28 cellular contexts compared by ENCODE assay signal in genomic region chr20:32911355-32911754, GRCh38. TPM values are rescaled to one million over a fixed set of nuclear protein-coding genes. Genes with fewer than 3 reads are reported as not detected.
"Had no signal": no experiment of that assay in that cellular context is flagged by ENCODE, and none has a peak within 500 bp of the region (broad histone marks: within the 10 kb centered on the region; RNA-seq: fewer than 3 reads in every experiment).

No MANE protein-coding gene starts in this region.

- H3K27ac ChIP-seq: body of pancreas, colonic mucosa, epithelial cell of prostate, esophagus squamous epithelium, psoas muscle, tibial nerve had no signal

- H3K36me3 ChIP-seq: colonic mucosa, esophagus squamous epithelium, tibial nerve had no signal

- H3K27me3 ChIP-seq: body of pancreas, colonic mucosa, tibial nerve had no signal

- ATAC-seq: activated CD4-positive, alpha-beta T cell treated with anti-CD3 and anti-CD28 coated beads for 36 hours; activated CD8-positive, alpha-beta memory T cell treated with anti-CD3 and anti-CD28 coated beads, Interleukin-2, amount 10 ng/mL, durations not matched to agents 7 days and 5 days; activated CD8-positive, alpha-beta T cell treated with anti-CD3 and anti-CD28 coated beads, Interleukin-2, amount 10 ng/mL, durations not matched to agents 7 days and 5 days; body of pancreas; left lobe of liver; mucosa of descending colon; natural killer cell treated with Interleukin-12 subunit alpha and Interleukin-12 subunit beta and Interleukin-15 and Interleukin-18, amount 100 ng/mL, for 72 hours; psoas muscle; T-cell had no signal

- H3K27ac Mint-ChIP-seq: activated CD4-positive, alpha-beta T cell treated with anti-CD3 and anti-CD28 coated beads for 36 hours; activated CD8-positive, alpha-beta memory T cell treated with anti-CD3 and anti-CD28 coated beads, Interleukin-2, amount 10 ng/mL, durations not matched to agents 7 days and 5 days; activated CD8-positive, alpha-beta T cell treated with anti-CD3 and anti-CD28 coated beads, Interleukin-2, amount 10 ng/mL, durations not matched to agents 7 days and 5 days; activated naive CD8-positive, alpha-beta T cell; activated T-helper 2 cell treated with anti-CD3 and anti-CD28 coated beads, Interferon-gamma antibody, Interleukin-2, Interleukin-4, amounts not matched to agents 10 μg/mL and 5 μg/mL and 100 μg/mL, durations not matched to agents 14 hours and 24 hours and 36 hours; natural killer cell treated with Interleukin-12 subunit alpha and Interleukin-12 subunit beta and Interleukin-15 and Interleukin-18, amount 100 ng/mL, for 72 hours; T-cell had no signal

- H3K4me1 ChIP-seq: body of pancreas, colonic mucosa, esophagus squamous epithelium, psoas muscle, tibial nerve had no signal

- H3K4me3 Mint-ChIP-seq: activated CD4-positive, alpha-beta T cell treated with anti-CD3 and anti-CD28 coated beads for 36 hours; activated CD8-positive, alpha-beta memory T cell treated with anti-CD3 and anti-CD28 coated beads, Interleukin-2, amount 10 ng/mL, durations not matched to agents 7 days and 5 days; activated CD8-positive, alpha-beta T cell treated with anti-CD3 and anti-CD28 coated beads, Interleukin-2, amount 10 ng/mL, durations not matched to agents 7 days and 5 days; activated naive CD8-positive, alpha-beta T cell; natural killer cell treated with Interleukin-12 subunit alpha and Interleukin-12 subunit beta and Interleukin-15 and Interleukin-18, amount 100 ng/mL, for 72 hours; T-cell had no signal

- H3K27me3 Mint-ChIP-seq: activated CD4-positive, alpha-beta T cell treated with anti-CD3 and anti-CD28 coated beads for 36 hours; activated CD8-positive, alpha-beta memory T cell treated with anti-CD3 and anti-CD28 coated beads, Interleukin-2, amount 10 ng/mL, durations not matched to agents 7 days and 5 days; activated naive CD8-positive, alpha-beta T cell; natural killer cell treated with Interleukin-12 subunit alpha and Interleukin-12 subunit beta and Interleukin-15 and Interleukin-18, amount 100 ng/mL, for 72 hours; T-cell had no signal

- DNase-seq: activated CD4-positive, alpha-beta T cell treated with anti-CD3 and anti-CD28 coated beads for 36 hours; activated CD4-positive, CD25-positive, alpha-beta regulatory T cell; activated CD8-positive, alpha-beta memory T cell treated with anti-CD3 and anti-CD28 coated beads, Interleukin-2, amount 10 ng/mL, durations not matched to agents 7 days and 5 days; activated CD8-positive, alpha-beta T cell treated with anti-CD3 and anti-CD28 coated beads, Interleukin-2, amount 10 ng/mL, durations not matched to agents 7 days and 5 days; activated T-cell treated with anti-CD3 and anti-CD28 coated beads, Interleukin-2, amount 50 U/mL, for 48 hours; anterior cingulate cortex; body of pancreas; cerebellar nuclear complex; colonic mucosa; effector CD8-positive, alpha-beta T cell; esophagus squamous epithelium; foreskin melanocyte; mucosa of descending colon; stimulated activated CD4-positive, alpha-beta T cell treated with anti-CD3 and anti-CD28 coated beads, Interleukin-2, amount 100 ng/mL, for 48 hours; stimulated activated naive CD4-positive, alpha-beta T cell treated with Interleukin-2 at 50 U/mL for 16 hours; T-cell had no signal

- H3K4me3 ChIP-seq: body of pancreas, colonic mucosa, esophagus squamous epithelium, lung, mucosa of descending colon, psoas muscle, tibial nerve had no signal

RNA-seq across cellular contexts. Expression of gene EFCAB8, which starts 52.6 kb away (rescaled TPM):
- total RNA-seq: dermis microvascular lymphatic vessel endothelial cell, kidney epithelial cell, myocyte, temporal lobe had no signal
